Comparison of ENCODE assay signal across 3 cellular contexts in genomic region chr10:58256013-58256720, GRCh38.
TF ChIP-seq lines count a peak whose summit lies in the region.
"Not testable (repeated sequence)": the region's sequence is repeated elsewhere in the genome, so short reads cannot be mapped to it uniquely, and the experiment has no call there.

No MANE protein-coding gene starts in this region.

TF ChIP-seq in A549, 52 proteins besides CTCF, POLR2A, EP300 and RAD21:
- TF ChIP-seq JUNB (IDR thresholded peaks at IDR 0.05), result peak; percentile 24; the same call in 1 of the 2 replicates
- peak; percentile 53; the same call in 1 of the 2 replicates for TF ChIP-seq GATA3 (IDR thresholded peaks at IDR 0.05; ENCODE audit: borderline replicate concordance)
- TF ChIP-seq FOSL2 (IDR thresholded peaks at IDR 0.05), result not testable (repeated sequence)
- 0 out of 2 replicates have a peak, but pooled peaks have one; percentile 7 for TF ChIP-seq FOSL2 (CRISPR knock-in tag; IDR thresholded peaks at IDR 0.05)
- TF ChIP-seq CEBPB (IDR thresholded peaks at IDR 0.05), result peak; percentile 66 to 70
- peak; percentile 57 for TF ChIP-seq HES2 (IDR thresholded peaks at IDR 0.05)
- TF ChIP-seq JUN (IDR thresholded peaks at IDR 0.05), result 0 out of 5 replicates have a peak, but pooled peaks of 1 of the 2 experiments have one; percentile 24

TF ChIP-seq in GM23338, 12 proteins besides CTCF, POLR2A, EP300 and RAD21:
- TF ChIP-seq ZNF462 (CRISPR knock-in tag; IDR thresholded peaks at IDR 0.05), result peak; percentile 57; the same call in 1 of the 2 replicates
- TF ChIP-seq CREB1 (CRISPR knock-in tag; IDR thresholded peaks at IDR 0.05; ENCODE audit: low read depth), result peak; percentile 43; the same call in 1 of the 2 replicates
- peak; percentile 43; the same call in 1 of the 2 replicates for TF ChIP-seq ZNF331 (CRISPR knock-in tag; IDR thresholded peaks at IDR 0.05; ENCODE audit: low read depth)
TF ChIP-seq in GM23338: peak in this region for 3; not testable (repeated sequence) for 9.

TF ChIP-seq in H1, 55 proteins besides CTCF, POLR2A, EP300 and RAD21:
- TF ChIP-seq TEAD4 (IDR thresholded peaks at IDR 0.05; ENCODE audit: low read depth, low read length), result peak; percentile 69; the same call in 1 of the 2 replicates
- peak; percentile 51; the same call in 1 of the 2 replicates for TF ChIP-seq CEBPB (IDR thresholded peaks at IDR 0.05; ENCODE audit: low read depth, low read length)
- 0 out of 2 replicates have a peak, but pooled peaks have one; percentile 63 for TF ChIP-seq TCF12 (IDR thresholded peaks at IDR 0.05; ENCODE audit: low read depth, low read length)
- peak; percentile 52; the same call in 1 of the 2 replicates for TF ChIP-seq SP1 (IDR thresholded peaks at IDR 0.05; ENCODE audit: low read depth, low read length)
- 0 out of 2 replicates have a peak, but pooled peaks have one; percentile 21 for TF ChIP-seq POLR2AphosphoS5 (IDR thresholded peaks at IDR 0.05; ENCODE audit: low read depth, low read length)
